Comparison of ENCODE assay signal across 8 cellular contexts in the genomic region with DNA sequence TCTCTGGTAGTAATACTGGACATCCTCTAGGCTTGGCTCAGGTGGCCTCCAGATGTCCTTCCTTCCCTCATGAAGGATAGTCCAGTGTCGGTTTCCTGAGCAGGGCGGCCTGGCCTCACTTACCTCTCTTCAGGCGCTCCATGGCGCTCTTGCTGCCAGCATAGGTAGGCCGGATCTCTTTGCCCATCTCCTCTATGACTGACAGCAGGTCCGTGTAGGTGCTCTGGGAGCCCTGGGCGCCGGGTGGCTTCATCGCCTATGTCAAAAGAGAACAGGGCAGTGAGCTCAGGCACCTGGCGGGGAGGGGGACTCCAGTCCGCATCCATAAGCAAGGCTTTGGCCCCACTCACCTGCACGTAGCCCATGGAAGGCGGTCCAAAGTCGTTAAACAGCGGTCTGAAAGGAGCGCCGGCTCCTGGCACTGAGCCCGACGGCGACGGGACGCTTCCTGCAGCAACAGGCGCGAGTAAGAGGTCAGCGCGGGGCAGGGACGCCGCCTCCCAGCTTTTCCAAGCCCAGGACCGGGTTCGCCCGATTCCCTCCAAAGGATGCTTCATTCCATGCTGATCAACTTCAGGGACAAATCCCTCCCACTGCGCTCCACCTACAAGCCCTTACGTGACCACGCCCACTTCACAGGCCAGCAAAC. TPM values are rescaled to one million over a fixed set of nuclear protein-coding genes. Genes with fewer than 3 reads are reported as not detected.
DNase-seq lines count a peak whose midpoint lies in the region; ATAC-seq and TF ChIP-seq lines count a peak whose summit lies in the region.

No MANE protein-coding gene starts in this region.

- peaks cover 11% of the 10 kb centered on the region for H3K36me3 ChIP-seq in MG63
- H3K36me3 ChIP-seq in adrenal gland (replicated peaks in 1 of 2): no peaks in the 10 kb centered on the region
- H3K36me3 ChIP-seq in hepatocyte (replicated peaks; ENCODE audit: insufficient read depth, low read depth): no peaks in the 10 kb centered on the region

- 23 to 50% (median 32%) methylated on average over 10 to 34 of the region's 34 CpGs for WGBS in adrenal gland, 4 donors
- 27% methylated on average over 33 of the region's 34 CpGs for WGBS in hepatocyte (ENCODE audit: low lambda C conversion rate, missing lambda C conversion rate)

- peak overlapping the region; percentile 20 for H2AFZ ChIP-seq in hepatocyte

- H3K27ac ChIP-seq in adrenal gland: peak overlapping the region; percentile 58 to 99 (median 96)
- H3K27ac ChIP-seq in hepatocyte: peak overlapping the region; percentile 98

- DNase-seq in GM03348 (ENCODE audit: low spot score): peak; percentile 63
- DNase-seq in MG63: no peak
- DNase-seq in adrenal gland: peak; percentile 74 to 89 (median 80)
- DNase-seq in hepatocyte (ENCODE audit: low spot score): peak; percentile 81
- peak; percentile 61 for DNase-seq in renal cortical epithelial cell (ENCODE audit: low read depth)

- TF ChIP-seq CTCF in adrenal gland (IDR thresholded peaks at IDR 0.05): no peak
- TF ChIP-seq CTCF in hepatocyte (IDR thresholded peaks at IDR 0.05; ENCODE audit: poor library complexity): no peak

- H4K20me1 ChIP-seq in hepatocyte (ENCODE audit: insufficient read depth, poor library complexity, severe bottlenecking): peaks cover 9% of the 10 kb centered on the region

- intact Hi-C loops in adrenal gland (cut with DNase I): loop anchor here in 1 of 2 donors (5.0 kb wide), 1 partner anchor 100 kb away; no protein-coding TSS in a partner anchor

- peaks cover 22% of the 10 kb centered on the region for H3K79me2 ChIP-seq in hepatocyte

- no peaks in the 10 kb centered on the region for H3K9me2 ChIP-seq in hepatocyte (replicated peaks; ENCODE audit: insufficient read depth)

- H3K9me3 ChIP-seq in MG63: no peaks in the 10 kb centered on the region
- H3K9me3 ChIP-seq in adrenal gland (replicated peaks in 1 of 3): no peaks in the 10 kb centered on the region
- no peaks in the 10 kb centered on the region for H3K9me3 ChIP-seq in hepatocyte (ENCODE audit: low read depth)

- peak overlapping the region; percentile 78 for H3K4me3 ChIP-seq in MG63
- H3K4me3 ChIP-seq in adrenal gland: peak overlapping the region in 2 of 4 donors; percentile 45 to 77
- peak overlapping the region; percentile 30 for H3K4me3 ChIP-seq in hepatocyte

- H3K27me3 ChIP-seq in MG63 (no peaks in the 10 kb centered on the region), adrenal gland (no peaks in the 10 kb centered on the region), hepatocyte (no peaks in the 10 kb centered on the region)

- peak overlapping the region; percentile 97 for H3K4me2 ChIP-seq in hepatocyte

- TF ChIP-seq POLR2A in adrenal gland (IDR thresholded peaks at IDR 0.05): no peak

- peaks cover 27 to 43% of the 10 kb centered on the region in 2 donors for H3K4me1 ChIP-seq in adrenal gland (replicated peaks in 1 of 2)
- H3K4me1 ChIP-seq in hepatocyte (ENCODE audit: insufficient read depth): peaks cover 22% of the 10 kb centered on the region

- ATAC-seq in HG03354 (IDR thresholded peaks at IDR 0.05; ENCODE audit: poor library complexity, severe bottlenecking, unreplicated experiment) (no peak), HG03520 (IDR thresholded peaks at IDR 0.05; ENCODE audit: unreplicated experiment) (no peak), GM18858 (IDR thresholded peaks at IDR 0.05; ENCODE audit: unreplicated experiment) (no peak)

RNA-seq across cellular contexts. Expression of a gene that starts 0.6 kb away (rescaled TPM):
- total RNA-seq in MG63 (2014; rRNA removed; shearing (Covaris generic); ENCODE audit: low replicate concordance): 14.1 and 14.8 TPM in 2 replicates
- 100 to 1,000 TPM in 1 of 8 donors, 10 to 100 TPM in 7; 34.0 to 218 (median 56.3) TPM for total RNA-seq in adrenal gland
- 100 to 1,000 TPM in 1 of 3 donors, 10 to 100 TPM in 2; 55.4 to 110 (median 85.6) TPM for polyA plus RNA-seq in adrenal gland
- 47.3 and 54.3 TPM in 2 replicates for total RNA-seq in hepatocyte
- 174 and 177 TPM in 2 replicates for polyA plus RNA-seq in hepatocyte
- 34.4 and 90.4 TPM in 2 replicates for total RNA-seq in renal cortical epithelial cell

RNA-seq across cellular contexts. Expression of a gene that starts 2.2 kb away (rescaled TPM):
- 5.5 and 18.9 TPM in 2 replicates for total RNA-seq in MG63 (2014; rRNA removed; shearing (Covaris generic); ENCODE audit: low replicate concordance)
- 100 to 1,000 TPM in 1 of 8 donors, 10 to 100 TPM in 7; 24.8 to 146 (median 53.3) TPM for total RNA-seq in adrenal gland
- polyA plus RNA-seq in adrenal gland: 10 to 100 TPM; 42.6 to 70.9 (median 62.1) TPM
- 26.3 and 28.1 TPM in 2 replicates for total RNA-seq in hepatocyte
- polyA plus RNA-seq in hepatocyte: 32.4 and 39.8 TPM in 2 replicates
- 46.9 and 151 TPM in 2 replicates for total RNA-seq in renal cortical epithelial cell

RNA-seq across cellular contexts. Expression of a gene that starts 15.9 kb away (rescaled TPM):
- not detected in 2 replicates for total RNA-seq in MG63 (2014; rRNA removed; shearing (Covaris generic); ENCODE audit: low replicate concordance)
- total RNA-seq in adrenal gland (not detected), hepatocyte (not detected in 2 replicates), renal cortical epithelial cell (not detected in 2 replicates)
- polyA plus RNA-seq in adrenal gland (not detected), hepatocyte (not detected in 2 replicates)

RNA-seq across cellular contexts. Expression of a gene that starts 24.5 kb away (rescaled TPM):
- 85.1 and 122 TPM in 2 replicates for total RNA-seq in MG63 (2014; rRNA removed; shearing (Covaris generic); ENCODE audit: low replicate concordance)
- total RNA-seq in adrenal gland: 100 to 1,000 TPM in 2 of 8 donors, 10 to 100 TPM in 6; 62.0 to 114 (median 83.9) TPM
- 100 to 1,000 TPM in 2 of 3 donors, 10 to 100 TPM in 1; 35.3 to 152 (median 119) TPM for polyA plus RNA-seq in adrenal gland
- total RNA-seq in hepatocyte: 35.3 and 50.7 TPM in 2 replicates
- 44.0 and 45.2 TPM in 2 replicates for polyA plus RNA-seq in hepatocyte
- 53.2 and 56.8 TPM in 2 replicates for total RNA-seq in renal cortical epithelial cell

RNA-seq across cellular contexts. Expression of a gene that starts 38.3 kb away (rescaled TPM):
- total RNA-seq in MG63 (2014; rRNA removed; shearing (Covaris generic); ENCODE audit: low replicate concordance): 39.4 and 44.2 TPM in 2 replicates
- total RNA-seq in adrenal gland: 100 to 1,000 TPM in 3 of 8 donors, 10 to 100 TPM in 5; 73.6 to 257 (median 98.0) TPM
- polyA plus RNA-seq in adrenal gland: 100 to 1,000 TPM in 2 of 3 donors, 10 to 100 TPM in 1; 15.5 to 103 (median 102) TPM
- total RNA-seq in hepatocyte: 40.9 and 43.2 TPM in 2 replicates
- 93.7 and 107 TPM in 2 replicates for polyA plus RNA-seq in hepatocyte
- 32.5 and 65.7 TPM in 2 replicates for total RNA-seq in renal cortical epithelial cell
